8 cellular contexts compared by ENCODE assay signal in genomic region chr7:602341-603141, GRCh38.
DNase-seq lines count a peak whose midpoint lies in the region; ATAC-seq and TF ChIP-seq lines count a peak whose summit lies in the region.

No MANE protein-coding gene starts in this region.

- in situ Hi-C loops in mammary epithelial cell (cut with MboI; ENCODE audit: low sequenced_read_pairs in 2 of 2): no loop called here

- dilution Hi-C loops in mammary epithelial cell (cut with HindIII; ENCODE audit: low sequenced_read_pairs): no loop called here

- H3K27me3 ChIP-seq in CD4-positive, alpha-beta T cell (ENCODE audit: control insufficient read depth, insufficient read depth, low read length): no peaks in the 10 kb centered on the region
- H3K27me3 ChIP-seq in mammary epithelial cell (ENCODE audit: insufficient read depth, low read length): no peaks in the 10 kb centered on the region

- H3K4me3 ChIP-seq in mammary epithelial cell (replicated peaks in 1 of 3; ENCODE audit: insufficient read depth in 1 of 3, low read depth in 2 of 3, low read length in 3 of 3): no peak overlapping the region

- TF ChIP-seq CTCF in CD4-positive, alpha-beta T cell (IDR thresholded peaks at IDR 0.05): no peak
- TF ChIP-seq CTCF in mammary epithelial cell (conservative IDR thresholded peaks at IDR 0.05 in 1 of 2, IDR thresholded peaks at IDR 0.05 in 1 of 2; ENCODE audit: extremely low read depth in 1 of 2, insufficient read depth in 1 of 2, low read depth in 1 of 2, low read length in 2 of 2): no peak

- peaks cover 3% of the 10 kb centered on the region for H3K9me3 Mint-ChIP-seq in CD4-positive, alpha-beta T cell
- peaks cover 0 to 4% (median 0%) of the 10 kb centered on the region in 3 donors for H3K9me3 Mint-ChIP-seq in T-cell
- H3K9me3 Mint-ChIP-seq in dendritic cell treated with granulocyte-macrophage colony-stimulating factor and Interleukin-4, amounts not matched to agents 40 ng/mL and 50 ng/mL, for 4 days: no peaks in the 10 kb centered on the region

- H3K36me3 Mint-ChIP-seq in CD4-positive, alpha-beta T cell (ENCODE audit: low read depth): peaks cover 30% of the 10 kb centered on the region
- H3K36me3 Mint-ChIP-seq in T-cell: peaks cover 19% of the 10 kb centered on the region
- no peaks in the 10 kb centered on the region for H3K36me3 Mint-ChIP-seq in dendritic cell treated with granulocyte-macrophage colony-stimulating factor and Interleukin-4, amounts not matched to agents 40 ng/mL and 50 ng/mL, for 4 days (ENCODE audit: low read depth)

- no peak overlapping the region for H3K4me2 ChIP-seq in mammary epithelial cell (ENCODE audit: insufficient read depth, low read depth, low read length)

- H3K4me1 ChIP-seq in mammary epithelial cell (ENCODE audit: insufficient read depth, low read length): peaks cover 3% of the 10 kb centered on the region

- peak overlapping the region; percentile 65 for H3K4me3 Mint-ChIP-seq in CD4-positive, alpha-beta T cell
- H3K4me3 Mint-ChIP-seq in T-cell: peak overlapping the region in 2 of 3 donors; percentile 53 to 92
- H3K4me3 Mint-ChIP-seq in dendritic cell treated with granulocyte-macrophage colony-stimulating factor and Interleukin-4, amounts not matched to agents 40 ng/mL and 50 ng/mL, for 4 days: peak overlapping the region; percentile 60

- no peak for ATAC-seq in CD4-positive, alpha-beta T cell (ENCODE audit: poor library complexity)
- ATAC-seq in T-cell (replicated peaks in 1 of 4) (no peak), sciatic nerve (no peak), GM21528 (IDR thresholded peaks at IDR 0.05; ENCODE audit: low FRiP score, unreplicated experiment) (no peak)

- no peak overlapping the region for H2AFZ ChIP-seq in mammary epithelial cell (ENCODE audit: low read depth, low read length)

- BruUV-seq in mammary epithelial cell (replicated peaks; lab: Mats Ljungman, UMichigan): no TSS peak

- H3K9ac ChIP-seq in mammary epithelial cell (ENCODE audit: insufficient read depth, low read length): no peak overlapping the region

- intact Hi-C loops in CD4-positive, alpha-beta T cell (cut with DNase I, micrococcal nuclease): loop anchor here in 1 of 2 experiments (1.0 kb wide), 1 partner anchor 17 kb away; no protein-coding TSS in a partner anchor
- intact Hi-C loops in dendritic cell treated with granulocyte-macrophage colony-stimulating factor and Interleukin-4, amounts not matched to agents 40 ng/mL and 50 ng/mL, for 4 days (cut with micrococcal nuclease): no loop called here
- intact Hi-C loops in sciatic nerve (cut with DNase I): no loop called here
- intact Hi-C loops in head of caudate nucleus (cut with DNase I): no loop called here
- intact Hi-C loops in mammary epithelial cell (cut with micrococcal nuclease): no loop called here

- POLR2A ChIA-PET in CD4-positive, alpha-beta T cell (lab: Charles Lee): interaction anchor here (1.1 to 3.3 kb wide), 3 partner anchors 16 to 108 kb away, joined by 3 to 23 read pairs (median 11); no protein-coding TSS in a partner anchor
- POLR2A ChIA-PET in T-cell (lab: Charles Lee): no interaction called here

- H3K79me2 ChIP-seq in mammary epithelial cell (ENCODE audit: insufficient read depth, low read length): no peaks in the 10 kb centered on the region

- no peaks in the 10 kb centered on the region for H3K9me3 ChIP-seq in CD4-positive, alpha-beta T cell (ENCODE audit: control insufficient read depth, low read length)
- no peaks in the 10 kb centered on the region for H3K9me3 ChIP-seq in mammary epithelial cell (replicated peaks; ENCODE audit: insufficient read depth, low read length)

- DNase-seq in CD4-positive, alpha-beta T cell: no peak
- DNase-seq in T-cell (peak in 1 of 34 experiments; percentile 12), sciatic nerve (ENCODE audit: low spot score) (peak; percentile 63), NCI-H1092 (lab: John Stamatoyannopoulos, UW) (no peak), head of caudate nucleus (no peak), mammary epithelial cell (no peak)

- peak overlapping the region; percentile 96 for H3K27ac ChIP-seq in CD4-positive, alpha-beta T cell (ENCODE audit: low read depth, low read length)
- H3K27ac ChIP-seq in mammary epithelial cell (ENCODE audit: insufficient read depth, low read depth, low read length): no peak overlapping the region

- no peaks in the 10 kb centered on the region for H3K36me3 ChIP-seq in mammary epithelial cell (ENCODE audit: insufficient read depth, low read length)

- no peaks in the 10 kb centered on the region for H3K27me3 Mint-ChIP-seq in CD4-positive, alpha-beta T cell
- H3K27me3 Mint-ChIP-seq in T-cell: no peaks in the 10 kb centered on the region
- peaks cover 23% of the 10 kb centered on the region for H3K27me3 Mint-ChIP-seq in dendritic cell treated with granulocyte-macrophage colony-stimulating factor and Interleukin-4, amounts not matched to agents 40 ng/mL and 50 ng/mL, for 4 days

- 100% methylated on average over 8 of the region's 38 CpGs for WGBS in mammary epithelial cell (ENCODE audit: low coverage, missing lambda C conversion rate)

- peaks cover 50% of the 10 kb centered on the region for H3K4me1 Mint-ChIP-seq in CD4-positive, alpha-beta T cell (ENCODE audit: low read depth)
- H3K4me1 Mint-ChIP-seq in T-cell: peaks cover 41 to 59% (median 57%) of the 10 kb centered on the region in 3 donors
- peaks cover 58% of the 10 kb centered on the region for H3K4me1 Mint-ChIP-seq in dendritic cell treated with granulocyte-macrophage colony-stimulating factor and Interleukin-4, amounts not matched to agents 40 ng/mL and 50 ng/mL, for 4 days (ENCODE audit: low read depth)

- CTCF ChIA-PET in CD4-positive, alpha-beta T cell (lab: Charles Lee): interaction anchor here (1.2 kb wide), 1 partner anchor 18 kb away, joined by 3 read pairs; no protein-coding TSS in a partner anchor
- CTCF ChIA-PET in T-cell (lab: Charles Lee): interaction anchor here (0.6 to 1.0 kb wide), 2 partner anchors 16 to 1624 kb away, joined by 5 to 6 read pairs; no protein-coding TSS in a partner anchor
- CTCF ChIA-PET in mammary epithelial cell (lab: Charles Lee; ENCODE audit: low non-redundant PET): no interaction called here

- H4K20me1 ChIP-seq in mammary epithelial cell (ENCODE audit: insufficient read depth, low read length): no peaks in the 10 kb centered on the region

- peak overlapping the region; percentile 98 for H3K27ac Mint-ChIP-seq in CD4-positive, alpha-beta T cell
- peak overlapping the region; percentile 99 to 100 for H3K27ac Mint-ChIP-seq in T-cell
- peak overlapping the region; percentile 100 for H3K27ac Mint-ChIP-seq in dendritic cell treated with granulocyte-macrophage colony-stimulating factor and Interleukin-4, amounts not matched to agents 40 ng/mL and 50 ng/mL, for 4 days
